ENCODE assay signal across 14 cellular contexts in the genomic region with DNA sequence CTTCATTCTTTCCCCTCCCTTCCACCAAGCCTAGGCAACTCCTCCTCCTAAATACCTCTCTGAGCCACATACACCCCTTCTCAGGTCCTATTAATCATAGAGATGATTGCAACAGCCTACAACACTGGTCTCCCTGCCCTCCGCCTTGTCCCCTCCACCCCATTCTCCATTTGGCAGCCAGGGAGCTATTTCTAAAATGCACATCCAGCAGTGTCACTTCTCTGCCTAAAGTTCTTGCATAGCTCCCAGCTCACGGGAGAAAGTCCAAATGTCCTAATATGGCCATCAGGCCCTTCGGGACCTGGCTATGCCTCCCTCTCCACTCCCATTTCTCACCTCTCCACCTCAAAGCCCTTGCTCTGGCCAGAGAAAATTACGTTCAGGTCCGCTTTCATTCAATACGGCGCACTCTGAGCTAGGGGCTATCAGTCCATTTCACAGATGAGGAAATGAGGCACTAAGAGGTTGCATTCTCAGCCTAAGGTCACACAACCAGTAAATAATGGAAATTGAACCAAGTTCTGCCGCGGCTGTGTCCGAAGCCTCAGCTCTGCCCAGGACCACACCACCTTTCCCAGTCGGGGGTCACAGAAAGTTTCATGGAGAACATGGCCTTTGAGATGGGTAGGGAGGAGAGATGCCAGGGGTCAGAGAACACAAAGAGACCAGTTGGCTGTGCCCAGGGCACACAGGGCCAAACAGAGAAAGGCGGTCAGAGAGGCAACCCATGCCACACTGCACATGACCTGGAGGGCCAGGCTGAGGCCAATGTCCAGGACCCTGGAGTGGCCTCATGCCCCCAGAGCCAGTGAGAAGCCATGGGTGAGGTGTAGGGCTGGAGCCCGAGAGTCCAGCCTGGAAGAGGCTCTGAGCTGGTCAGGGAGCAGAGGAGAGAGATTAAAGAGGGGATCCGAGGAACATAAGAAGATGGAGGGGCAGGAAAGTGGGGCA.
DNase-seq lines count a peak whose midpoint lies in the region; ATAC-seq and TF ChIP-seq lines count a peak whose summit lies in the region.
"Had no signal": no experiment of that assay in that cellular context is flagged by ENCODE, and none has a peak within 500 bp of the region (broad histone marks: within the 10 kb centered on the region; RNA-seq: fewer than 3 reads in every experiment).

No MANE protein-coding gene starts in this region.

- H3K9me2 ChIP-seq in GM23248 (ENCODE audit: insufficient read depth), result no peaks in the 10 kb centered on the region

- no peaks in the 10 kb centered on the region for H3K9me3 Mint-ChIP-seq in activated T-cell treated with anti-CD3 and anti-CD28 coated beads, Interleukin-2, amount 50 U/mL, for 4 hours
- H3K9me3 Mint-ChIP-seq: immature natural killer cell had no signal

- H3K9me3 ChIP-seq in GM23248 (ENCODE audit: low read depth), result no peaks in the 10 kb centered on the region
- H3K9me3 ChIP-seq in colonic mucosa, result no peaks in the 10 kb centered on the region
- H3K9me3 ChIP-seq in left lung, result no peaks in the 10 kb centered on the region
- no peaks in the 10 kb centered on the region for H3K9me3 ChIP-seq in stomach smooth muscle (ENCODE audit: control insufficient read depth in 2 of 2, low read length in 2 of 2)
- H3K9me3 ChIP-seq: SJCRH30 had no signal

- H3K27ac ChIP-seq in GM23248 (peak overlapping the region; percentile 76), colonic mucosa (peak overlapping the region; percentile 60), left lung (peak overlapping the region; percentile 82 to 89), stomach smooth muscle (ENCODE audit: low read length) (peak overlapping the region; percentile 99)
- H3K27ac ChIP-seq: HL-60, SJCRH30 had no signal

- no peak overlapping the region for H3K4me3 ChIP-seq in GM23248
- H3K4me3 ChIP-seq in colonic mucosa, result no peak overlapping the region
- no peak overlapping the region for H3K4me3 ChIP-seq in left lung
- H3K4me3 ChIP-seq in stomach smooth muscle (ENCODE audit: low read length in 2 of 2), result peak overlapping the region in 1 of 2 donors; percentile 57
- H3K4me3 ChIP-seq: SJCRH30 had no signal

- in situ Hi-C loops in GM23248 (cut with MboI) (no loop called here), G401 (cut with HindIII; ENCODE audit: low sequenced_read_pairs) (no loop called here)

- WGBS in GM23248 (ENCODE audit: low coverage in 1 of 2, low lambda C conversion rate in 2 of 2, missing lambda C conversion rate in 2 of 2), 2 experiments, result 66 to 67% methylated on average over 14 of the region's 14 CpGs

- TF ChIP-seq CTCF in colonic mucosa (IDR thresholded peaks at IDR 0.05) (no peak), left lung (IDR thresholded peaks at IDR 0.05) (no peak)

- peaks cover 89% of the 10 kb centered on the region for H3K79me2 ChIP-seq in GM23248 (ENCODE audit: insufficient read depth)

- H3K4me1 ChIP-seq in GM23248 (ENCODE audit: insufficient read depth) (peaks cover 69% of the 10 kb centered on the region), colonic mucosa (no peaks in the 10 kb centered on the region), left lung (peaks cover 83 to 90% of the 10 kb centered on the region in 2 donors), stomach smooth muscle (ENCODE audit: control insufficient read depth, insufficient read depth, low read length) (peaks cover 97% of the 10 kb centered on the region)
- H3K4me1 ChIP-seq: SJCRH30 had no signal

- peak; percentile 91 for DNase-seq in GM23248
- no peak for DNase-seq in colonic mucosa
- peak in 1 of 2 donors; percentile 62 for DNase-seq in left lung
- no peak for DNase-seq in G401 (ENCODE audit: low spot score)
- DNase-seq in LoVo (ENCODE audit: low spot score), result no peak
- no peak for DNase-seq in activated T-cell treated with anti-CD3 and anti-CD28 coated beads, Interleukin-2, amount 50 U/mL, for 4 hours
- DNase-seq: central memory CD4-positive, alpha-beta T cell; H7; NCI-H1694 treated with DMSO at 0.1 percent for 48 hours; SJCRH30 had no signal

- ATAC-seq in left lung (peak; percentile 59), GM18505 (IDR thresholded peaks at IDR 0.05; ENCODE audit: unreplicated experiment) (no peak)
- no peak for ATAC-seq in activated T-cell treated with anti-CD3 and anti-CD28 coated beads, Interleukin-2, amount 50 U/mL, for 4 hours

- H3K4me1 Mint-ChIP-seq in activated T-cell treated with anti-CD3 and anti-CD28 coated beads, Interleukin-2, amount 50 U/mL, for 4 hours (ENCODE audit: low read depth), result no peaks in the 10 kb centered on the region

- H3K27me3 Mint-ChIP-seq in activated T-cell treated with anti-CD3 and anti-CD28 coated beads, Interleukin-2, amount 50 U/mL, for 4 hours (ENCODE audit: low read depth), result peaks cover 12% of the 10 kb centered on the region

- peaks cover 62% of the 10 kb centered on the region for H3F3A ChIP-seq in GM23248 (ENCODE audit: insufficient read depth)

- H3K36me3 Mint-ChIP-seq in activated T-cell treated with anti-CD3 and anti-CD28 coated beads, Interleukin-2, amount 50 U/mL, for 4 hours (ENCODE audit: insufficient read depth), result no peaks in the 10 kb centered on the region
- H3K36me3 Mint-ChIP-seq: immature natural killer cell had no signal

- H3K36me3 ChIP-seq in GM23248 (ENCODE audit: low read depth), result no peaks in the 10 kb centered on the region
- H3K36me3 ChIP-seq in colonic mucosa, result no peaks in the 10 kb centered on the region
- H3K36me3 ChIP-seq in left lung, result no peaks in the 10 kb centered on the region
- H3K36me3 ChIP-seq in stomach smooth muscle (ENCODE audit: control insufficient read depth in 2 of 2, insufficient read depth in 2 of 2, low read length in 2 of 2), result peaks cover 11 to 15% of the 10 kb centered on the region in 2 donors
- H3K36me3 ChIP-seq: SJCRH30 had no signal

- H2AFZ ChIP-seq in GM23248, result no peak overlapping the region

- H3K4me2 ChIP-seq in GM23248 (ENCODE audit: unreplicated experiment), result peak overlapping the region; percentile 27

- intact Hi-C loops in colonic mucosa (cut with DNase I), result no loop called here
- intact Hi-C loops in left lung (cut with DNase I), result no loop called here

- H3K27me3 ChIP-seq in GM23248 (replicated peaks; ENCODE audit: insufficient read depth) (no peaks in the 10 kb centered on the region), colonic mucosa (no peaks in the 10 kb centered on the region), left lung (no peaks in the 10 kb centered on the region), stomach smooth muscle (ENCODE audit: control insufficient read depth in 1 of 2, insufficient read depth in 2 of 2, low read length in 2 of 2) (no peaks in the 10 kb centered on the region)
- H3K27me3 ChIP-seq: SJCRH30 had no signal

- H3K4me3 Mint-ChIP-seq in activated T-cell treated with anti-CD3 and anti-CD28 coated beads, Interleukin-2, amount 50 U/mL, for 4 hours, result no peak overlapping the region

- peak overlapping the region; percentile 27; the same call in 1 of the 2 replicates for H3K9ac ChIP-seq in GM23248
- peak overlapping the region in 1 of 2 donors; percentile 15 for H3K9ac ChIP-seq in colonic mucosa (ENCODE audit: low read depth in 2 of 2, low read length in 2 of 2)
- H3K9ac ChIP-seq in stomach smooth muscle (ENCODE audit: low read length in 2 of 2), result peak overlapping the region; percentile 87 to 98

- no peaks in the 10 kb centered on the region for H4K20me1 ChIP-seq in GM23248 (ENCODE audit: insufficient read depth)

- TF ChIP-seq POLR2A in GM18505 (IDR thresholded peaks at IDR 0.05; ENCODE audit: borderline replicate concordance, extremely low read depth, insufficient read depth, insufficient read length), result no peak
